8 cellular contexts compared by ENCODE assay signal in the genomic region with DNA sequence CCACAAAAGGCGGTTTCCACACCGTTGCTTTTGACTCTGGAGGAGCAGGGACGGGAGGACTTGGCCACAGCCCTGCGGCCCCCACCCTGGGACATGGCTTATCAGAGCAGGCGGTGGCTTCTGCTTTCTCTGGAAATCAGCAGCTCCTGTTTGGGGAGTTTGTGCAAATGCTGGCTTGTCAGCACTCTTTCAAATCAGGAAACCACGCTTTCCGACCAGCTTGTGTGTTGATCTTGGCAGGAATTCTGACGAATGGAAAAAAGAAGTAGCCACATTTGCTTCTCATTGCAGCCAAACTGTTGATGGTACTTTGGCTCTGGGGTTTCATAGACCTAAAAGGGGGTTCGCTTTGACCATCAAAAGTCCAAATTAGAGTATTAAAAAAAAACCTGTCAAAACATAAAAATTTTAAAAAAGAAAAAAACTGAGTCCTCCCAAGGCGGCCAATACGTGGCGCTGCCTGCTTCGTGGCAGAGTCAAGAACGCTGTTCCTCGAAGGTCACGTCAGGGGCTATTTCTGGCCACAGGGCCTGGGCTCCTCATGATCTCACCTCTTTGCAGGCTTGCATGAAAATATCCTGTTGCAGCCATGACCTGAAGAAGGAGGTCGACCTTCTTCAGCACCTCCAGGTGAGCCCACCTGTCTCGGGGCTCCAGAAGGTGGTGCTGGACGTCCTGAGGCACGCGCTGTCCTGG.
DNase-seq lines count a peak whose midpoint lies in the region; ATAC-seq and TF ChIP-seq lines count a peak whose summit lies in the region.

No MANE protein-coding gene starts in this region.

- H3K27ac ChIP-seq in mammary epithelial cell (ENCODE audit: insufficient read depth, low read depth, low read length) (no peak overlapping the region), body of pancreas (peak overlapping the region; percentile 37 to 84 (median 82)), upper lobe of right lung (peak overlapping the region; percentile 18)

- H3K9me3 ChIP-seq in mammary epithelial cell (replicated peaks; ENCODE audit: insufficient read depth, low read length) (no peaks in the 10 kb centered on the region), body of pancreas (no peaks in the 10 kb centered on the region), upper lobe of right lung (no peaks in the 10 kb centered on the region)

- no peaks in the 10 kb centered on the region for H4K20me1 ChIP-seq in mammary epithelial cell (ENCODE audit: insufficient read depth, low read length)

- TF ChIP-seq POLR2A in body of pancreas (IDR thresholded peaks at IDR 0.05) = peak in 1 of 3 donors; percentile 22

- no peak for DNase-seq in mammary epithelial cell
- DNase-seq in MCF 10A (ENCODE audit: unreplicated experiment) = no peak
- peak; percentile 78 to 90 (median 86) for DNase-seq in body of pancreas
- peak; percentile 61 for DNase-seq in left kidney (ENCODE audit: low read depth, low spot score)
- no peak for DNase-seq in upper lobe of right lung
- DNase-seq in HuH-7 (ENCODE audit: low spot score) = no peak
- no peak for DNase-seq in stimulated activated CD4-positive, alpha-beta T cell treated with anti-CD3 and anti-CD28 coated beads, Interleukin-1b, Interleukin-23, amount 100 ng/mL, for 48 hours
- no peak for DNase-seq in NCI-H524 (lab: John Stamatoyannopoulos, UW)

- no peak overlapping the region for H3K27ac Mint-ChIP-seq in MCF 10A (ENCODE audit: low read depth, unreplicated experiment)

- H3K27me3 ChIP-seq in mammary epithelial cell (ENCODE audit: insufficient read depth, low read length) (no peaks in the 10 kb centered on the region), body of pancreas (no peaks in the 10 kb centered on the region), upper lobe of right lung (no peaks in the 10 kb centered on the region)

- H3K4me3 Mint-ChIP-seq in MCF 10A (ENCODE audit: unreplicated experiment) = no peak overlapping the region

- peak; percentile 30 to 49 for TF ChIP-seq CTCF in mammary epithelial cell (conservative IDR thresholded peaks at IDR 0.05 in 1 of 2, IDR thresholded peaks at IDR 0.05 in 1 of 2; ENCODE audit: extremely low read depth in 1 of 2, insufficient read depth in 1 of 2, low read depth in 1 of 2, low read length in 2 of 2)
- no peak for TF ChIP-seq CTCF in MCF 10A (IDR thresholded peaks at IDR 0.05; ENCODE audit: unreplicated experiment)
- TF ChIP-seq CTCF in body of pancreas (IDR thresholded peaks at IDR 0.05) = peak in 6 of 7 experiments; percentile 26 to 74 (median 55)
- peak; percentile 43 for TF ChIP-seq CTCF in upper lobe of right lung (IDR thresholded peaks at IDR 0.05)

- H3K27me3 Mint-ChIP-seq in MCF 10A (ENCODE audit: insufficient read depth, unreplicated experiment) = peaks cover 11% of the 10 kb centered on the region

- no peaks in the 10 kb centered on the region for H3K36me3 ChIP-seq in mammary epithelial cell (ENCODE audit: insufficient read depth, low read length)
- H3K36me3 ChIP-seq in body of pancreas (replicated peaks in 1 of 2; ENCODE audit: insufficient read depth in 1 of 2, low read depth in 2 of 2) = no peaks in the 10 kb centered on the region
- no peaks in the 10 kb centered on the region for H3K36me3 ChIP-seq in upper lobe of right lung

- dilution Hi-C loops in mammary epithelial cell (cut with HindIII; ENCODE audit: low sequenced_read_pairs) = no loop called here

- no peaks in the 10 kb centered on the region for H3K79me2 ChIP-seq in mammary epithelial cell (ENCODE audit: insufficient read depth, low read length)

- no peak overlapping the region for H3K9ac ChIP-seq in mammary epithelial cell (ENCODE audit: insufficient read depth, low read length)

- WGBS in mammary epithelial cell (ENCODE audit: low coverage, missing lambda C conversion rate) = 26% methylated on average over 19 of the region's 21 CpGs
- 10 to 19% methylated on average over 19 to 21 of the region's 21 CpGs for WGBS in body of pancreas, 2 donors

- CTCF ChIA-PET in mammary epithelial cell (lab: Charles Lee; ENCODE audit: low non-redundant PET) (interaction anchor here (0.7 kb wide), 1 partner anchor 135 kb away, joined by 3 read pairs; no protein-coding TSS in a partner anchor), MCF 10A (lab: Yijun Ruan, JAX) (interaction anchor here (0.5 kb wide), 1 partner anchor 77 kb away, joined by 3 read pairs; no protein-coding TSS in a partner anchor)

- H3K4me1 ChIP-seq in mammary epithelial cell (ENCODE audit: insufficient read depth, low read length) (peaks cover 8% of the 10 kb centered on the region), body of pancreas (peaks cover 24% of the 10 kb centered on the region), upper lobe of right lung (peaks cover 27% of the 10 kb centered on the region)

- no peak overlapping the region for H3K4me3 ChIP-seq in mammary epithelial cell (replicated peaks in 1 of 3; ENCODE audit: insufficient read depth in 1 of 3, low read depth in 2 of 3, low read length in 3 of 3)
- H3K4me3 ChIP-seq in body of pancreas = no peak overlapping the region
- no peak overlapping the region for H3K4me3 ChIP-seq in upper lobe of right lung

- H2AFZ ChIP-seq in mammary epithelial cell (ENCODE audit: low read depth, low read length) = peak overlapping the region; percentile 55

- intact Hi-C loops in mammary epithelial cell (cut with micrococcal nuclease) = loop anchor here (1.0 kb wide), 1 partner anchor 102 kb away; no protein-coding TSS in a partner anchor
- intact Hi-C loops in MCF 10A (cut with micrococcal nuclease) = no loop called here
- intact Hi-C loops in body of pancreas (cut with DNase I) = no loop called here
- intact Hi-C loops in upper lobe of right lung (cut with DNase I) = no loop called here

- H3K4me2 ChIP-seq in mammary epithelial cell (ENCODE audit: insufficient read depth, low read depth, low read length) = peak overlapping the region; percentile 13

- in situ Hi-C loops in mammary epithelial cell (cut with MboI; ENCODE audit: low sequenced_read_pairs in 2 of 2) = loop anchor here (5.0 kb wide), 1 partner anchor 98 kb away; no protein-coding TSS in a partner anchor

- ATAC-seq in body of pancreas = peak; percentile 90
- peak; percentile 58 for ATAC-seq in upper lobe of right lung

- BruUV-seq in mammary epithelial cell (replicated peaks; lab: Mats Ljungman, UMichigan) (no TSS peak), MCF 10A (replicated peaks; lab: Mats Ljungman, UMichigan) (no TSS peak)

- POLR2A ChIA-PET in MCF 10A (lab: Yijun Ruan, JAX) = no interaction called here

- no peaks in the 10 kb centered on the region for H3K9me3 Mint-ChIP-seq in MCF 10A (ENCODE audit: unreplicated experiment)

- H3K36me3 Mint-ChIP-seq in MCF 10A (ENCODE audit: insufficient read depth, unreplicated experiment) = peaks cover 4% of the 10 kb centered on the region

- no peaks in the 10 kb centered on the region for H3K4me1 Mint-ChIP-seq in MCF 10A (ENCODE audit: insufficient read depth, unreplicated experiment)

Comparison
In these comparisons a context has a peak if more than half of its experiments do, and no peak if none do; other contexts are left out.
1. DNase-seq: peak in body of pancreas (4 of 4) and left kidney (single experiment); none in mammary epithelial cell (single experiment), MCF 10A (single experiment), upper lobe of right lung (single experiment), HuH-7 (single experiment), stimulated activated CD4-positive, alpha-beta T cell treated with anti-CD3 and anti-CD28 coated beads, Interleukin-1b, Interleukin-23, amount 100 ng/mL, for 48 hours (single experiment) and NCI-H524 (0 of 2).